9 cellular contexts compared by ENCODE assay signal in the genomic region with DNA sequence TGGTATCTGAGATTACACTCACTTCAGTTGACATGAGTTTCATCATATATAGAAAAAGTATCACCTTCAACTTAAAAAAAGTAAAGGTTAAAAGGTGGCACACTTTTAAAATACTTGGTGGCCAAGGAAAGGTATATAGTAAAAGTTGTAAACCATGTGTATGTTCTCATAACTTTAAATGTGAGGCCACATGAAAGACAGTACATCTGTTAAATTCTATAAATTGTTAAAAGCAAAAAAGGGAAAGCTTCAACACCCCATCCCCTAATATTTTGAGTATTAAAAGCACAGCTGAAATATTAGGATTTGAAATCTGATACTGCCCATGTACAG. TPM values are rescaled to one million over a fixed set of nuclear protein-coding genes. Genes with fewer than 3 reads are reported as not detected.
A peak's percentile ranks its signal among the peaks of the same experiment; 100 is the strongest.
DNase-seq lines count a peak whose midpoint lies in the region; ATAC-seq, FAIRE-seq and TF ChIP-seq lines count a peak whose summit lies in the region.
"Had no signal": no experiment of that assay in that cellular context is flagged by ENCODE, and none has a peak within 500 bp of the region (broad histone marks: within the 10 kb centered on the region; RNA-seq: fewer than 3 reads in every experiment).

No MANE protein-coding gene starts in this region.

- intact Hi-C loops in kidney (cut with DNase I) = loop anchor here (10.0 kb wide), 1 partner anchor 480 kb away; no protein-coding TSS in a partner anchor

- DNase-seq in NCI-H524 treated with DMSO at 0.1 percent for 48 hours (lab: John Stamatoyannopoulos, UW) = peak; percentile 17
- DNase-seq in NCI-H524 (lab: John Stamatoyannopoulos, UW) = no peak
- DNase-seq in kidney = no peak
- peak; percentile 68 for DNase-seq in superior temporal gyrus (ENCODE audit: extremely low spot score)
- no peak for DNase-seq in T1000 (lab: John Stamatoyannopoulos, UW)
- DNase-seq in AG08395 (ENCODE audit: low spot score) = no peak

- peaks cover 39% of the 10 kb centered on the region for H3K36me3 Mint-ChIP-seq in activated naive CD8-positive, alpha-beta T cell

- no peaks in the 10 kb centered on the region for H3K9me3 ChIP-seq in kidney (ENCODE audit: control insufficient read depth in 1 of 2, low read length in 2 of 2)

- peak overlapping the region; percentile 100 for H3K27ac ChIP-seq in kidney (ENCODE audit: low read depth in 2 of 2, low read length in 2 of 2)

- no peak for TF ChIP-seq CTCF in kidney (IDR thresholded peaks at IDR 0.05; ENCODE audit: borderline replicate concordance, extremely low read depth, insufficient read depth)

- peaks cover 7 to 42% of the 10 kb centered on the region in 2 donors for H3K36me3 ChIP-seq in kidney (ENCODE audit: control insufficient read depth in 1 of 2, insufficient read depth in 2 of 2, low read length in 2 of 2)

- peak overlapping the region; percentile 77 to 92 for H3K4me3 ChIP-seq in kidney (ENCODE audit: low read length in 2 of 2)

- H3K4me1 Mint-ChIP-seq in activated naive CD8-positive, alpha-beta T cell (ENCODE audit: low read depth) = peaks cover 73% of the 10 kb centered on the region

- peak overlapping the region; percentile 98 for H3K27ac Mint-ChIP-seq in activated naive CD8-positive, alpha-beta T cell

- H3K4me3 Mint-ChIP-seq in activated naive CD8-positive, alpha-beta T cell = peak overlapping the region; percentile 87

- no peaks in the 10 kb centered on the region for H3K9me3 Mint-ChIP-seq in activated naive CD8-positive, alpha-beta T cell (ENCODE audit: low read depth)

- no peak for FAIRE-seq in kidney (lab: Jason Lieb, UNC)
- FAIRE-seq: A204.1 had no signal

- H3K27me3 Mint-ChIP-seq in activated naive CD8-positive, alpha-beta T cell = no peaks in the 10 kb centered on the region

- H3K9ac ChIP-seq in kidney (ENCODE audit: low read length in 2 of 2) = peak overlapping the region; percentile 78 to 99

- H3K4me1 ChIP-seq in kidney (ENCODE audit: control insufficient read depth in 1 of 2, insufficient read depth in 1 of 2, low read depth in 1 of 2, low read length in 2 of 2) = peaks cover 17 to 20% of the 10 kb centered on the region in 2 donors

- no peak for ATAC-seq in HG03039 (IDR thresholded peaks at IDR 0.05; ENCODE audit: unreplicated experiment)

RNA-seq across cellular contexts. Expression of gene IRF2BP2, which starts 5.6 kb away (rescaled TPM):
- 130 TPM for total RNA-seq in kidney
- polyA plus RNA-seq in kidney (ENCODE audit: insufficient read depth, low read depth, low replicate concordance) = 53.8 TPM

Comparison
In these comparisons a context has a peak if more than half of its experiments do, and no peak if none do; other contexts are left out.
1. DNase-seq: peak in NCI-H524 treated with DMSO at 0.1 percent for 48 hours (single experiment) and superior temporal gyrus (single experiment); none in NCI-H524 (0 of 2), kidney (single experiment), T1000 (single experiment) and AG08395 (single experiment).